15 cellular contexts compared by ENCODE assay signal in the genomic region with DNA sequence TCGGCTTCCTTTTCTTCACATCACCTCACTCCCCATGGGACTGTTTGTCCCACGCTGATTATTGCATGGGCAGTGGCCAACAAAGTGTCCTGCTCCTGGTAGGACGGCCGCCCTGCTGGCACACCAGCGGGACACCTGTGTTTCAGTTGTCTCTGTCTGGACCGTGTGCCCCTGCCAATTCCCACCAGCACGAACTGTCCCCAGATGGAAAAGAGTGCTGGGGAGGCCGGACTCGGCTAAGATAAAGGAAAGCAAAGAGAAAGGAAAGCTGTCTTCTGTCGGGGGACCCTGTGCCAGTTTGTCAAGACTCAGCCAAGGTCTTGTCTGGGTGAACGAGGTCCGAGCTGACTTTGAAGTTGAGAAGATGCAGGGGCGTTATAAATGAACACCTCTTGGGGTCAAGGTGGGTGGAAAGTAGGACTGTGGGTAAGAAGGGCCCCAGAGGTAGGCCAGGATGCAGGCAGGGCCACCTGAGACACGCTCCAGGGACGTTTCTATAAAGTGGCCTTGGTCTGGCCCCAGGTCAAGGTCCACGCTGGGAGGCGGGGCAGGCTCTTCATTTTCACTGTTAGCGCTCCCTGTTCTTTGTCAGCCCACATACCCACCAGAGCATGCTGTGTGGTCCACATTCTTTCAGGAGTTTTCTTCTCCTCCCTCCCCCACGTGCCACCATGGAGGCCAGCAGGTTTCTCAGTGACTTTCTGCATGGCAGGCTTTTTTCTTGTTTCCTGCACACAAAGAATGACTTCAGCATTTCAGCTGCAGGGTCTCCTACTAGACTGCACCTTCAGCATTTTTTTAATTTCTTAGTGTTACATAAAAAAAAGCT. TPM values are rescaled to one million over a fixed set of nuclear protein-coding genes. Genes with fewer than 3 reads are reported as not detected.
DNase-seq lines count a peak whose midpoint lies in the region; ATAC-seq, FAIRE-seq and TF ChIP-seq lines count a peak whose summit lies in the region.
"Had no signal": no experiment of that assay in that cellular context is flagged by ENCODE, and none has a peak within 500 bp of the region (broad histone marks: within the 10 kb centered on the region; RNA-seq: fewer than 3 reads in every experiment).

No MANE protein-coding gene starts in this region.

- no peak for FAIRE-seq in small intestine (lab: Jason Lieb, UNC)
- FAIRE-seq: colon had no signal

- peak overlapping the region in 1 of 2 experiments; percentile 42; a peak in 1 of 4 replicates for H4K8ac ChIP-seq in IMR-90 (ENCODE audit: low read depth in 2 of 2, low read length in 2 of 2)
- H4K8ac ChIP-seq in mesendoderm (ENCODE audit: low read depth, low read length): no peak overlapping the region

- H3K9ac ChIP-seq in IMR-90 (ENCODE audit: low read depth, low read length): no peak overlapping the region
- no peak overlapping the region for H3K9ac ChIP-seq in fibroblast of lung (ENCODE audit: insufficient read depth, low read length)
- H3K9ac ChIP-seq in mesendoderm (ENCODE audit: low read length): no peak overlapping the region
- H3K9ac ChIP-seq: KMS-11 had no signal

- H3K27me3 ChIP-seq in IMR-90 (ENCODE audit: control insufficient read depth, insufficient read depth, low read length) (no peaks in the 10 kb centered on the region), fibroblast of lung (ENCODE audit: control insufficient read depth, insufficient read depth, low read length) (no peaks in the 10 kb centered on the region), mesendoderm (ENCODE audit: insufficient read depth, low read length, poor library complexity) (no peaks in the 10 kb centered on the region), small intestine (ENCODE audit: control insufficient read depth in 2 of 2, insufficient read depth in 2 of 2, low read length in 2 of 2) (no peaks in the 10 kb centered on the region), left lung (no peaks in the 10 kb centered on the region)
- H3K27me3 ChIP-seq: adrenal gland had no signal

- POLR2A ChIA-PET in IMR-90 (lab: Charles Lee; ENCODE audit: unreplicated experiment): interaction anchor here (0.7 kb wide), 1 partner anchor 29 kb away, joined by 4 read pairs; no protein-coding TSS in a partner anchor

- H3K4me1 ChIP-seq in IMR-90 (ENCODE audit: control insufficient read depth, insufficient read depth, low read length) (peaks cover 9% of the 10 kb centered on the region), fibroblast of lung (ENCODE audit: control insufficient read depth, extremely low read depth, insufficient read depth, low read length) (peaks cover 4% of the 10 kb centered on the region), mesendoderm (ENCODE audit: control insufficient read depth, low read depth, low read length) (peaks cover 7% of the 10 kb centered on the region), small intestine (ENCODE audit: control insufficient read depth in 2 of 2, insufficient read depth in 1 of 2, low read depth in 1 of 2, low read length in 1 of 2) (peaks cover 3 to 6% of the 10 kb centered on the region in 2 donors), left lung (peaks cover 0 to 3% of the 10 kb centered on the region in 2 donors)

- BruUV-seq in IMR-90 (replicated peaks; lab: Mats Ljungman, UMichigan): no TSS peak

- H3K56ac ChIP-seq in IMR-90 (ENCODE audit: extremely low read depth, insufficient read depth, low read length): no peak overlapping the region
- H3K56ac ChIP-seq in mesendoderm (ENCODE audit: low read length): peak overlapping the region; percentile 54

- H3K36me3 ChIP-seq in IMR-90 (ENCODE audit: control insufficient read depth, insufficient read depth, low read length) (no peaks in the 10 kb centered on the region), fibroblast of lung (ENCODE audit: control insufficient read depth, insufficient read depth, low read length) (no peaks in the 10 kb centered on the region), mesendoderm (ENCODE audit: control insufficient read depth, insufficient read depth, low read length) (no peaks in the 10 kb centered on the region), small intestine (ENCODE audit: control insufficient read depth in 2 of 2, insufficient read depth in 2 of 2, low read length in 2 of 2) (no peaks in the 10 kb centered on the region), left lung (no peaks in the 10 kb centered on the region)
- H3K36me3 ChIP-seq: adrenal gland, neutrophil had no signal

- H3K23ac ChIP-seq in IMR-90 (ENCODE audit: low read depth, low read length) (no peak overlapping the region), mesendoderm (ENCODE audit: low read length) (no peak overlapping the region)

- H3K4me3 ChIP-seq in IMR-90 (ENCODE audit: insufficient read depth, low read depth, low read length): no peak overlapping the region
- H3K4me3 ChIP-seq in fibroblast of lung (replicated peaks in 1 of 4; ENCODE audit: control extremely low read depth in 1 of 4, insufficient read depth in 1 of 4, low read depth in 3 of 4, low read length in 4 of 4): no peak overlapping the region
- H3K4me3 ChIP-seq in mesendoderm (ENCODE audit: low read length): no peak overlapping the region
- no peak overlapping the region for H3K4me3 ChIP-seq in small intestine (ENCODE audit: low read depth in 1 of 2, low read length in 2 of 2)
- no peak overlapping the region for H3K4me3 ChIP-seq in left lung
- H3K4me3 ChIP-seq: adrenal gland had no signal

- no peak for ATAC-seq in IMR-90 (ENCODE audit: low read depth)
- no peak for ATAC-seq in left lung
- ATAC-seq: activated CD8-positive, alpha-beta T cell treated with anti-CD3 and anti-CD28 coated beads for 36 hours; stimulated activated naive CD8-positive, alpha-beta T cell treated with anti-CD3 and anti-CD28 coated beads, Interleukin-15, amount 100 ng/mL, for 72 hours had no signal

- H3K4me2 ChIP-seq in IMR-90 (ENCODE audit: low read depth, low read length): no peak overlapping the region
- H3K4me2 ChIP-seq in fibroblast of lung (ENCODE audit: extremely low read depth, insufficient read depth, low read length): no peak overlapping the region
- H3K4me2 ChIP-seq in mesendoderm (ENCODE audit: low read length): no peak overlapping the region
- H3K4me2 ChIP-seq: KMS-11 had no signal

- H3K18ac ChIP-seq in IMR-90 (ENCODE audit: low read depth, low read length) (0 out of 2 replicates have a peak overlapping the region, but pooled peaks have one; percentile 15), mesendoderm (ENCODE audit: low read length) (no peak overlapping the region)

- peaks cover 8% of the 10 kb centered on the region for H3K9me1 ChIP-seq in IMR-90 (ENCODE audit: insufficient read depth, low read length)

- no peak overlapping the region for H2BK20ac ChIP-seq in IMR-90 (ENCODE audit: low read depth, low read length)

- no peaks in the 10 kb centered on the region for H3K79me2 ChIP-seq in fibroblast of lung (ENCODE audit: control insufficient read depth, insufficient read depth, low read length)
- H3K79me2 ChIP-seq in mesendoderm (ENCODE audit: control insufficient read depth, insufficient read depth, low read length): no peaks in the 10 kb centered on the region

- H4K5ac ChIP-seq in IMR-90 (ENCODE audit: low read depth, low read length) (no peak overlapping the region), mesendoderm (ENCODE audit: low read length) (no peak overlapping the region)

- H3K14ac ChIP-seq in IMR-90 (replicated peaks; ENCODE audit: low read depth, low read length): no peak overlapping the region

- H2BK5ac ChIP-seq in IMR-90 (ENCODE audit: low read depth, low read length, poor library complexity, severe bottlenecking) (no peak overlapping the region), mesendoderm (ENCODE audit: low read length) (no peak overlapping the region)

- H2AK9ac ChIP-seq in IMR-90 (replicated peaks; ENCODE audit: low read depth, low read length, poor library complexity): peak overlapping the region; percentile 26

- CTCF ChIA-PET in IMR-90 (lab: Yijun Ruan, JAX): interaction anchor here (0.7 kb wide), 1 partner anchor 72 kb away, joined by 3 read pairs; no protein-coding TSS in a partner anchor

- WGBS in IMR-90 (ENCODE audit: extremely low coverage in 2 of 2, insufficient read length in 1 of 2), 2 experiments: 77% methylated on average over 14 of the region's 19 CpGs; no CpG with 5 or more reads in 1 of the 2 experiments
- no CpG with 5 or more reads among the region's 19 CpGs for WGBS in mesendoderm (ENCODE audit: extremely low coverage, insufficient coverage, low lambda C conversion rate)
- 54 to 67% (median 54%) methylated on average over 19 of the region's 19 CpGs for WGBS in small intestine, 3 donors

- TF ChIP-seq CTCF in IMR-90 (conservative IDR thresholded peaks at IDR 0.05; ENCODE audit: low read depth, low read length) (no peak), fibroblast of lung (conservative IDR thresholded peaks at IDR 0.05 in 1 of 2, IDR thresholded peaks at IDR 0.05 in 1 of 2; ENCODE audit: low read depth in 1 of 2, low read length in 2 of 2) (no peak), left lung (IDR thresholded peaks at IDR 0.05) (no peak)

- H3K27ac ChIP-seq in IMR-90 (ENCODE audit: insufficient read depth, low read length): no peak overlapping the region
- H3K27ac ChIP-seq in fibroblast of lung (ENCODE audit: insufficient read depth, low read length): no peak overlapping the region
- no peak overlapping the region for H3K27ac ChIP-seq in mesendoderm (ENCODE audit: low read depth, low read length)
- no peak overlapping the region for H3K27ac ChIP-seq in small intestine (ENCODE audit: low read depth in 1 of 2, low read length in 1 of 2)
- no peak overlapping the region for H3K27ac ChIP-seq in left lung
- H3K27ac ChIP-seq: adrenal gland, KMS-11, neutrophil had no signal

- H2AFZ ChIP-seq in IMR-90 (replicated peaks; ENCODE audit: low read length, poor library complexity) (peak overlapping the region; percentile 71), fibroblast of lung (ENCODE audit: low read length) (peak overlapping the region; percentile 21)

- peak overlapping the region; percentile 13; the same call in 1 of the 2 replicates for H4K91ac ChIP-seq in IMR-90 (ENCODE audit: insufficient read depth, low read depth, low read length)

- dilution Hi-C loops in IMR-90 (cut with HindIII; ENCODE audit: low sequenced_read_pairs, unreplicated experiment): no loop called here

- H3K79me1 ChIP-seq in IMR-90 (ENCODE audit: low read depth in 1 of 2, low read length in 2 of 2): no peaks in the 10 kb centered on the region
- no peaks in the 10 kb centered on the region for H3K79me1 ChIP-seq in mesendoderm (ENCODE audit: low read length)

- intact Hi-C loops in IMR-90 (cut with micrococcal nuclease): no loop called here
- intact Hi-C loops in left lung (cut with DNase I): no loop called here

- in situ Hi-C loops in IMR-90 (cut with MboI; ENCODE audit: low sequenced_read_pairs): no loop called here

- no peak overlapping the region for H2BK15ac ChIP-seq in IMR-90 (ENCODE audit: low read depth, low read length)
- no peak overlapping the region for H2BK15ac ChIP-seq in mesendoderm (replicated peaks; ENCODE audit: low read depth)

- no peak for TF ChIP-seq POLR2A in IMR-90 (IDR thresholded peaks at IDR 0.05; ENCODE audit: low read depth, low read length)

- peak overlapping the region; percentile 16; the same call in 1 of the 2 replicates for H3K4ac ChIP-seq in IMR-90 (ENCODE audit: low read depth, low read length)
- H3K4ac ChIP-seq in mesendoderm (ENCODE audit: low read depth, low read length): no peak overlapping the region

- H4K20me1 ChIP-seq in IMR-90 (ENCODE audit: insufficient read depth, low read length) (no peaks in the 10 kb centered on the region), fibroblast of lung (ENCODE audit: control insufficient read depth, extremely low read depth, insufficient read depth, low read length) (no peaks in the 10 kb centered on the region)

- H2BK120ac ChIP-seq in IMR-90 (ENCODE audit: low read depth, low read length) (no peak overlapping the region; the same call in 1 of the 2 replicates), mesendoderm (ENCODE audit: low read depth, low read length) (no peak overlapping the region)

- H3K9me3 ChIP-seq in IMR-90 (ENCODE audit: control insufficient read depth, insufficient read depth, low read length): no peaks in the 10 kb centered on the region
- H3K9me3 ChIP-seq in fibroblast of lung (ENCODE audit: control insufficient read depth, insufficient read depth, low read depth, low read length): no peaks in the 10 kb centered on the region
- no peaks in the 10 kb centered on the region for H3K9me3 ChIP-seq in small intestine (ENCODE audit: control insufficient read depth, low read depth)
- H3K9me3 ChIP-seq in left lung: no peaks in the 10 kb centered on the region
- H3K9me3 ChIP-seq: adrenal gland, neutrophil had no signal

- H2AK5ac ChIP-seq in IMR-90 (ENCODE audit: low read depth, low read length): peak overlapping the region; percentile 39; the same call in 1 of the 2 replicates
- no peak overlapping the region for H2AK5ac ChIP-seq in mesendoderm (ENCODE audit: low read length)

- DNase-seq in IMR-90 (no peak), fibroblast of lung (ENCODE audit: low read depth in 2 of 2) (no peak), mesendoderm (peak; percentile 24), small intestine (peak; percentile 68), left lung (no peak), NCI-H69 (lab: John Stamatoyannopoulos, UW) (no peak), NCI-H187 treated with DMSO at 0.1 percent for 48 hours (lab: John Stamatoyannopoulos, UW) (no peak)
- no peak for DNase-seq in activated CD4-positive, CD25-positive, alpha-beta regulatory T cell (lab: John Stamatoyannopoulos, UW)
- DNase-seq: activated CD8-positive, alpha-beta T cell treated with anti-CD3 and anti-CD28 coated beads for 36 hours; adrenal gland; NCI-H345; stimulated activated naive CD8-positive, alpha-beta T cell treated with anti-CD3 and anti-CD28 coated beads, Interleukin-15, amount 100 ng/mL, for 72 hours had no signal

- no peak for TF ChIP-seq RAD21 in IMR-90 (IDR thresholded peaks at IDR 0.05; ENCODE audit: low read length)

RNA-seq across cellular contexts. Expression of a gene that starts 57.2 kb away (rescaled TPM):
- total RNA-seq in IMR-90 (2012; rRNA removed): 3.9 and 4.1 TPM in 2 replicates
- polyA plus RNA-seq in IMR-90 (2012; rRNA removed): 7.4 and 8.0 TPM in 2 replicates
- 6.4 and 11.4 TPM in 2 replicates for polyA plus RNA-seq in IMR-90 (2012; cell fraction: cytosol; rRNA removed)
- 3.2 and 5.5 TPM in 2 replicates for polyA plus RNA-seq in IMR-90 (2012; cell fraction: nucleus; rRNA removed; ENCODE audit: low replicate concordance)
- total RNA-seq in fibroblast of lung: 11.6 and 15.7 TPM in 2 replicates
- 4.2 and 5.6 TPM in 2 replicates for polyA plus RNA-seq in fibroblast of lung
- 6.2 and 9.4 TPM in 2 replicates for polyA plus RNA-seq in fibroblast of lung (2012)
- 2.0 and 2.6 TPM in 2 replicates for polyA minus RNA-seq in fibroblast of lung (ENCODE audit: low replicate concordance)
- 2.5 TPM for polyA plus RNA-seq in mesendoderm (2013, experiment 1 of 2)
- polyA plus RNA-seq in mesendoderm (2013, experiment 2 of 2): 2.2 TPM
- polyA plus RNA-seq in small intestine: 10 to 100 TPM; 10.3 to 13.0 (median 11.9) TPM
- total RNA-seq in left lung: 10 to 100 TPM; 11.6 to 12.7 TPM

Comparison
In these comparisons a context has a peak if more than half of its experiments do, and no peak if none do; other contexts are left out.
1. DNase-seq: peak in mesendoderm (single experiment) and small intestine (single experiment); none in IMR-90 (single experiment), fibroblast of lung (0 of 2), left lung (0 of 2), NCI-H69 (single experiment), NCI-H187 treated with DMSO at 0.1 percent for 48 hours (single experiment) and activated CD4-positive, CD25-positive, alpha-beta regulatory T cell (0 of 4).